In the genomic region with DNA sequence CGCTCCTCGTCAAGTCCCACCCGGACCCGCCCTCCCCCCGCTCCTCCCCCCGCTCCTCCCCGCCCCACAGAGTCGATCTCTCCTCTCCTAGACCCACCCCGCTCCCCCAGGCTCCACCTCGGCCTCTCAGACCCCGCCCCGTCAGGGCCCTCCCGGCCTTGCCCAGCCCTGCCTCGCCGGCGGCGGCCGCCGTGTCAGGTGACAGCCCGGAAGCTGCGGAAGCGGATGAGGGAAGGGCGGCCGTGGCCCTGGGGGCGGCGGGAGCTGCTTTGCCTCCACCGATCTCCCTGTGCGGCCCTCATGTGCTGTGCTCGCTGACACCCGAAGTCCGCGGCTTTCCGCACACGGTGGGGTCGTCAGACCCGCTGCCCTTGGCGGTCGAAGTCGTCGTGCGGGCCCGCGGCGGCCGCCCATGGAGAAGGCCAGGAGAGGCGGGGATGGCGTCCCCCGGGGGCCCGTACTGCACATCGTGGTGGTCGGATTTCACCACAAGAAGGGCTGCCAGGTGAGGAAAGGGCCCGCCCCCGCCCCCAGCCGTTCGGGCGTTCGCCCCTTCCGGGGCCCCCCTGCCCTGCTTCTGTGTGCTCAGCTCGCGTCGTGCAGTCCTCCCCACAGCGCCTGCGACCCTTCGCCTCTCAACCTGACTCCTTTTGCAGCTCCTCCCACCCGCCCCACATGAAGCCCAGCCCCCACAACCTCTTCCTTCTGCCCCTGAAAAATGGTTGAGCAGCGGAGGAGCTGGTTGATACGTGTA, we compare ENCODE assay signal across 8 cellular contexts. TPM values are rescaled to one million over a fixed set of nuclear protein-coding genes. Genes with fewer than 3 reads are reported as not detected.
A peak's percentile ranks its signal among the peaks of the same experiment; 100 is the strongest.
DNase-seq lines count a peak whose midpoint lies in the region; ATAC-seq, FAIRE-seq and TF ChIP-seq lines count a peak whose summit lies in the region.

Gene AVL9, plus strand, starts transcription at position 192 of the 754 bp plus-strand sequence. Its CDS starts 221 bp downstream, at position 413.

- no peaks in the 10 kb centered on the region for H3K27me3 Mint-ChIP-seq in activated CD8-positive, alpha-beta memory T cell treated with anti-CD3 and anti-CD28 coated beads, Interleukin-2, amount 10 ng/mL, durations not matched to agents 7 days and 5 days

- peak; percentile 90 to 99 for TF ChIP-seq POLR2A in H1 (IDR thresholded peaks at IDR 0.05; ENCODE audit: control extremely low read depth in 1 of 2, low read depth in 2 of 2, low read length in 2 of 2)

- peaks cover 21% of the 10 kb centered on the region for H3K36me3 Mint-ChIP-seq in activated CD8-positive, alpha-beta memory T cell treated with anti-CD3 and anti-CD28 coated beads, Interleukin-2, amount 10 ng/mL, durations not matched to agents 7 days and 5 days

- H3K18ac ChIP-seq in H1 (ENCODE audit: extremely low read depth, low read length): peak within 1 kb of the TSS; percentile 96
- H3K18ac ChIP-seq in mesendoderm (ENCODE audit: low read length): peak within 1 kb of the TSS; percentile 99

- peak; percentile 94 for ATAC-seq in GM21390 (IDR thresholded peaks at IDR 0.05; ENCODE audit: unreplicated experiment)
- ATAC-seq in activated CD8-positive, alpha-beta memory T cell treated with anti-CD3 and anti-CD28 coated beads, Interleukin-2, amount 10 ng/mL, durations not matched to agents 7 days and 5 days: peak; percentile 94

- peak within 1 kb of the TSS; percentile 85 for H4K91ac ChIP-seq in H1 (replicated peaks; ENCODE audit: insufficient read length, low read length)

- no peak within 1 kb of the TSS for H3K14ac ChIP-seq in H1 (ENCODE audit: insufficient read length)

- H2BK15ac ChIP-seq in H1 (ENCODE audit: low read length) (peak within 1 kb of the TSS; percentile 81; the same call in 1 of the 2 replicates), mesendoderm (replicated peaks; ENCODE audit: low read depth) (peak within 1 kb of the TSS; percentile 74)

- peaks cover 40% of the 10 kb centered on the region for H3K4me1 Mint-ChIP-seq in activated CD8-positive, alpha-beta memory T cell treated with anti-CD3 and anti-CD28 coated beads, Interleukin-2, amount 10 ng/mL, durations not matched to agents 7 days and 5 days

- no peaks in the 10 kb centered on the region for H4K20me1 ChIP-seq in H1 (replicated peaks in 1 of 2; ENCODE audit: control insufficient read depth in 1 of 2, insufficient read depth in 2 of 2, low read length in 2 of 2)

- peak within 1 kb of the TSS; percentile 98 for H3K27ac Mint-ChIP-seq in activated CD8-positive, alpha-beta memory T cell treated with anti-CD3 and anti-CD28 coated beads, Interleukin-2, amount 10 ng/mL, durations not matched to agents 7 days and 5 days

- POLR2A ChIA-PET in H1 (lab: Charles Lee; ENCODE audit: partially characterized antibody): interaction anchor here (0.5 to 2.4 kb wide), 24 partner anchors 10 to 461 kb away, joined by 3 to 15 read pairs (median 4); no protein-coding TSS in a partner anchor

- peaks cover 0 to 6% (median 0%) of the 10 kb centered on the region in 4 experiments; a peak in 2 of 7 replicates for H3K4me1 ChIP-seq in H1 (replicated peaks in 1 of 4; ENCODE audit: control insufficient read depth in 3 of 4, insufficient read depth in 4 of 4, low read length in 3 of 4)
- H3K4me1 ChIP-seq in mesendoderm (ENCODE audit: control insufficient read depth, low read depth, low read length): no peaks in the 10 kb centered on the region

- TF ChIP-seq EP300 in H1 (IDR thresholded peaks at IDR 0.05; ENCODE audit: borderline replicate concordance in 1 of 2, low read depth in 2 of 2, low read length in 2 of 2): no peak; a peak in 1 of 3 replicates

- H3K4me3 ChIP-seq in H1 (ENCODE audit: extremely low read depth in 1 of 4, insufficient read depth in 2 of 4, low read depth in 3 of 4, low read length in 4 of 4) (peak within 1 kb of the TSS; percentile 81 to 95 (median 84)), mesendoderm (ENCODE audit: low read length) (peak within 1 kb of the TSS; percentile 72)

- H4K5ac ChIP-seq in H1 (ENCODE audit: insufficient read length, low read depth, low read length) (peak within 1 kb of the TSS; percentile 94), mesendoderm (ENCODE audit: low read length) (no peak within 1 kb of the TSS)

- peak within 1 kb of the TSS; percentile 93 for H3K4me3 Mint-ChIP-seq in activated CD8-positive, alpha-beta memory T cell treated with anti-CD3 and anti-CD28 coated beads, Interleukin-2, amount 10 ng/mL, durations not matched to agents 7 days and 5 days

- TF ChIP-seq RAD21 in H1 (IDR thresholded peaks at IDR 0.05 in 1 of 2, conservative IDR thresholded peaks at IDR 0.05 in 1 of 2; ENCODE audit: low read depth in 2 of 2, low read length in 2 of 2): 0 out of 4 replicates have a peak, but pooled peaks of 1 of the 2 experiments have one; percentile 3

- H3K4me2 ChIP-seq in H1 (ENCODE audit: insufficient read depth in 1 of 2, low read depth in 2 of 2, low read length in 2 of 2) (peak within 1 kb of the TSS; percentile 67 to 70), mesendoderm (ENCODE audit: low read length) (peak within 1 kb of the TSS; percentile 47)

- H3K27ac ChIP-seq in H1 (ENCODE audit: low read depth, low read length) (peak within 1 kb of the TSS; percentile 91), mesendoderm (ENCODE audit: low read depth, low read length) (peak within 1 kb of the TSS; percentile 98)

- H3K23ac ChIP-seq in H1 (ENCODE audit: insufficient read length): no peak within 1 kb of the TSS
- H3K23ac ChIP-seq in mesendoderm (ENCODE audit: low read length): no peak within 1 kb of the TSS

- H2BK120ac ChIP-seq in H1 (replicated peaks; ENCODE audit: low read depth, low read length) (no peak within 1 kb of the TSS), mesendoderm (ENCODE audit: low read depth, low read length) (peak within 1 kb of the TSS; percentile 89)

- H4K8ac ChIP-seq in H1 (ENCODE audit: extremely low read depth, insufficient read depth, low read length) (peak within 1 kb of the TSS; percentile 98), mesendoderm (ENCODE audit: low read depth, low read length) (peak within 1 kb of the TSS; percentile 76)

- no peak within 1 kb of the TSS for H2AK5ac ChIP-seq in H1 (ENCODE audit: low read depth, low read length)
- no peak within 1 kb of the TSS for H2AK5ac ChIP-seq in mesendoderm (ENCODE audit: low read length)

- H3K36me3 ChIP-seq in H1 (ENCODE audit: control insufficient read depth in 2 of 4, insufficient read depth in 4 of 4, low read length in 3 of 4) (peaks cover 0 to 4% (median 0%) of the 10 kb centered on the region in 4 experiments; a peak in 1 of 8 replicates), mesendoderm (ENCODE audit: control insufficient read depth, insufficient read depth, low read length) (no peaks in the 10 kb centered on the region)

- no peaks in the 10 kb centered on the region for H3K9me3 ChIP-seq in H1 (ENCODE audit: insufficient read depth in 2 of 2, low read depth in 1 of 2, low read length in 1 of 2)

- peak within 1 kb of the TSS; percentile 34; the same call in 1 of the 2 replicates for H2AFZ ChIP-seq in H1 (ENCODE audit: low read length)

- FAIRE-seq in H1 (lab: Jason Lieb, UNC): no peak

- H3K56ac ChIP-seq in H1 (replicated peaks; ENCODE audit: insufficient read length, low read depth, low read length) (peak within 1 kb of the TSS; percentile 98), mesendoderm (ENCODE audit: low read length) (peak within 1 kb of the TSS; percentile 91)

- H3K9me3 Mint-ChIP-seq in activated CD8-positive, alpha-beta memory T cell treated with anti-CD3 and anti-CD28 coated beads, Interleukin-2, amount 10 ng/mL, durations not matched to agents 7 days and 5 days (ENCODE audit: low read depth): no peaks in the 10 kb centered on the region

- 1% methylated on average over 53 of the region's 67 CpGs; no CpG with 5 or more reads in 1 of the 2 experiments for WGBS in H1 (ENCODE audit: extremely low coverage in 1 of 2, insufficient coverage in 1 of 2, insufficient read length in 1 of 2, insufficient replicate concordance in 2 of 2, low coverage in 1 of 2, low lambda C conversion rate in 2 of 2, missing lambda C conversion rate in 1 of 2), 2 experiments
- WGBS in mesendoderm (ENCODE audit: extremely low coverage, insufficient coverage, low lambda C conversion rate): no CpG with 5 or more reads among the region's 67 CpGs

- CTCF ChIA-PET in activated CD8-positive, alpha-beta memory T cell treated with anti-CD3 and anti-CD28 coated beads, Interleukin-2, amount 10 ng/mL, durations not matched to agents 7 days and 5 days (lab: Charles Lee): interaction anchor here (0.8 to 1.1 kb wide), 3 partner anchors 16 to 625 kb away, joined by 3 read pairs; no protein-coding TSS in a partner anchor
- CTCF ChIA-PET in H1 (lab: Charles Lee; ENCODE audit: partially characterized antibody): interaction anchor here (0.6 to 1.6 kb wide), 3 partner anchors 10 to 46 kb away, joined by 3 to 4 read pairs (median 3); no protein-coding TSS in a partner anchor

- H3K27me3 ChIP-seq in H1 (replicated peaks in 1 of 4; ENCODE audit: control insufficient read depth in 3 of 4, extremely low read depth in 1 of 4, insufficient read depth in 3 of 4, low read length in 3 of 4): no peaks in the 10 kb centered on the region
- H3K27me3 ChIP-seq in mesendoderm (ENCODE audit: insufficient read depth, low read length, poor library complexity): no peaks in the 10 kb centered on the region

- H3K79me2 ChIP-seq in H1 (ENCODE audit: control insufficient read depth in 1 of 2, insufficient read depth in 2 of 2, low read length in 2 of 2) (peaks cover 11 to 53% of the 10 kb centered on the region in 2 experiments), mesendoderm (ENCODE audit: control insufficient read depth, insufficient read depth, low read length) (peaks cover 16% of the 10 kb centered on the region)

- H3K9ac ChIP-seq in H1 (replicated peaks in 1 of 4; ENCODE audit: extremely low read depth in 1 of 4, low read depth in 3 of 4, low read length in 3 of 4): peak within 1 kb of the TSS; percentile 87 to 93 (median 90)
- H3K9ac ChIP-seq in mesendoderm (ENCODE audit: low read length): peak within 1 kb of the TSS; percentile 87

- H2BK5ac ChIP-seq in H1 (ENCODE audit: low read depth, low read length): peak within 1 kb of the TSS; percentile 97
- peak within 1 kb of the TSS; percentile 76 for H2BK5ac ChIP-seq in mesendoderm (ENCODE audit: low read length)

- DNase-seq in COR-L47 (lab: John Stamatoyannopoulos, UW): peak; percentile 91
- peak in 75 of 76 experiments; percentile 64 to 100 (median 95) for DNase-seq in HUDEP-2 (lab: John Stamatoyannopoulos, UW; ENCODE audit: unreplicated experiment in 76 of 76)
- DNase-seq in NOMO-1 treated with dmso at 0.1 percent for 144 hours (lab: John Stamatoyannopoulos, UW; ENCODE audit: unreplicated experiment): peak; percentile 91
- peak; percentile 100 for DNase-seq in activated CD8-positive, alpha-beta memory T cell treated with anti-CD3 and anti-CD28 coated beads, Interleukin-2, amount 10 ng/mL, durations not matched to agents 7 days and 5 days
- peak; percentile 89 to 97 for DNase-seq in H1 (ENCODE audit: low read depth in 1 of 2, low spot score in 2 of 2)
- peak; percentile 98 for DNase-seq in mesendoderm
- DNase-seq in stimulated activated CD8-positive, alpha-beta memory T cell treated with anti-CD3 and anti-CD28 coated beads, Interleukin-12 subunit alpha, Interleukin-12 subunit beta, amount 100 ng/mL, for 4 hours (ENCODE audit: low read depth): peak; percentile 99

- no peaks in the 10 kb centered on the region for H3K23me2 ChIP-seq in H1 (ENCODE audit: low read depth, low read length)

- no peak within 1 kb of the TSS for H2BK12ac ChIP-seq in H1 (ENCODE audit: low read depth, low read length)

- H3K4ac ChIP-seq in H1 (replicated peaks; ENCODE audit: insufficient read length, low read depth, low read length) (peak within 1 kb of the TSS; percentile 85), mesendoderm (ENCODE audit: low read depth, low read length) (peak within 1 kb of the TSS; percentile 92)

- no peak; a peak in 1 of 4 replicates for TF ChIP-seq CTCF in H1 (IDR thresholded peaks at IDR 0.05; ENCODE audit: control extremely low read depth in 1 of 3, insufficient read depth in 1 of 3, low read depth in 1 of 3, low read length in 3 of 3)

- no peak within 1 kb of the TSS for H2BK20ac ChIP-seq in H1 (ENCODE audit: low read length)

- H3K79me1 ChIP-seq in H1 (ENCODE audit: low read depth, low read length) (no peaks in the 10 kb centered on the region), mesendoderm (ENCODE audit: low read length) (peaks cover 3% of the 10 kb centered on the region)

RNA-seq across cellular contexts. Expression of gene AVL9, which starts in this region (rescaled TPM):
- 10 to 100 TPM; 36.1 to 42.2 TPM for total RNA-seq in activated CD8-positive, alpha-beta memory T cell treated with anti-CD3 and anti-CD28 coated beads, Interleukin-2, amount 10 ng/mL, durations not matched to agents 7 days and 5 days
- total RNA-seq in H1 (2021; fragmentation: NEBNext Ultra II Directional; extraction: Animal tissue kit (Norgen Biotek cat#: 25700)): 42.1 and 43.6 TPM in 2 replicates
- polyA plus RNA-seq in H1 (2011; rRNA removed): 11.6 and 15.5 TPM in 2 replicates
- polyA plus RNA-seq in H1 (2011; cell fraction: cytosol; rRNA removed): 13.8 TPM
- polyA plus RNA-seq in H1 (2011; cell fraction: nucleus; rRNA removed): 18.0 TPM
- polyA plus RNA-seq in H1 (2012, experiment 1 of 2): 14.1 to 29.8 TPM (median 26.3 TPM) in 4 replicates
- 4.3 TPM for polyA plus RNA-seq in H1 (2012, experiment 2 of 2)
- 10.4 TPM for polyA plus RNA-seq in H1 (2013, experiment 1 of 2)
- polyA plus RNA-seq in H1 (2013, experiment 2 of 2): 12.1 TPM
- polyA minus RNA-seq in H1 (2011; rRNA and poly(A)+ RNA removed): 43.3 and 59.3 TPM in 2 replicates
- polyA minus RNA-seq in H1 (2011; cell fraction: cytosol; rRNA and poly(A)+ RNA removed): 14.6 TPM
- 40.9 TPM for polyA minus RNA-seq in H1 (2011; cell fraction: nucleus; rRNA and poly(A)+ RNA removed)
- polyA plus RNA-seq in mesendoderm (2013, experiment 1 of 2): 13.5 TPM
- 12.4 TPM for polyA plus RNA-seq in mesendoderm (2013, experiment 2 of 2)

Comparison
In these comparisons a context has a peak if more than half of its experiments do, and no peak if none do; other contexts are left out.
1. Peak in every context shown above with its lines: DNase-seq, ATAC-seq, H3K4me3 ChIP-seq and H3K27ac ChIP-seq.